In genomic region chr9:27212621-27213020, GRCh38 we compare ENCODE assay signal across 18 cellular contexts.
DNase-seq lines count a peak whose midpoint lies in the region; ATAC-seq and TF ChIP-seq lines count a peak whose summit lies in the region.
"Had no signal": no experiment of that assay in that cellular context is flagged by ENCODE, and none has a peak within 500 bp of the region (broad histone marks: within the 10 kb centered on the region; RNA-seq: fewer than 3 reads in every experiment).

No MANE protein-coding gene starts in this region.

- no peak overlapping the region for H3K9ac ChIP-seq in mammary epithelial cell (ENCODE audit: insufficient read depth, low read length)
- H3K9ac ChIP-seq: BLaER1 had no signal

- H3K9me3 ChIP-seq in mammary epithelial cell (replicated peaks; ENCODE audit: insufficient read depth, low read length) (no peaks in the 10 kb centered on the region), osteoblast (ENCODE audit: low read depth, low read length) (no peaks in the 10 kb centered on the region), aorta (ENCODE audit: control insufficient read depth, low read length) (no peaks in the 10 kb centered on the region)
- no peaks in the 10 kb centered on the region for H3K9me3 ChIP-seq in CD8-positive, alpha-beta T cell (ENCODE audit: low read length)
- H3K9me3 ChIP-seq: BLaER1 had no signal

- H3K9me3 Mint-ChIP-seq in MCF 10A (ENCODE audit: unreplicated experiment): no peaks in the 10 kb centered on the region
- no peaks in the 10 kb centered on the region for H3K9me3 Mint-ChIP-seq in activated T-cell treated with anti-CD3 and anti-CD28 coated beads, Interleukin-2, amount 50 U/mL, for 4 hours
- no peaks in the 10 kb centered on the region for H3K9me3 Mint-ChIP-seq in CD8-positive, alpha-beta T cell
- H3K9me3 Mint-ChIP-seq: H9, IgD-negative memory B cell had no signal

- H3K4me3 ChIP-seq in mammary epithelial cell (replicated peaks in 1 of 3; ENCODE audit: insufficient read depth in 1 of 3, low read depth in 2 of 3, low read length in 3 of 3) (no peak overlapping the region), osteoblast (ENCODE audit: insufficient read depth, low read length) (no peak overlapping the region), aorta (ENCODE audit: low read length in 2 of 2) (no peak overlapping the region)
- H3K4me3 ChIP-seq in CD8-positive, alpha-beta T cell (ENCODE audit: low read depth, low read length): no peak overlapping the region
- H3K4me3 ChIP-seq: BLaER1, GM12878 had no signal

- H3K27ac ChIP-seq in mammary epithelial cell (ENCODE audit: insufficient read depth, low read depth, low read length) (no peak overlapping the region), foreskin keratinocyte (no peak overlapping the region), osteoblast (ENCODE audit: low read depth, low read length) (no peak overlapping the region), aorta (ENCODE audit: low read depth in 1 of 2, low read length in 2 of 2) (no peak overlapping the region)
- no peak overlapping the region for H3K27ac ChIP-seq in CD8-positive, alpha-beta T cell (ENCODE audit: low read depth, low read length)
- H3K27ac ChIP-seq: BLaER1, HL-60 had no signal

- peaks cover 11% of the 10 kb centered on the region for H3K4me1 Mint-ChIP-seq in MCF 10A (ENCODE audit: insufficient read depth, unreplicated experiment)
- no peaks in the 10 kb centered on the region for H3K4me1 Mint-ChIP-seq in activated T-cell treated with anti-CD3 and anti-CD28 coated beads, Interleukin-2, amount 50 U/mL, for 4 hours (ENCODE audit: low read depth)
- H3K4me1 Mint-ChIP-seq in CD8-positive, alpha-beta T cell (ENCODE audit: low read depth): no peaks in the 10 kb centered on the region
- H3K4me1 Mint-ChIP-seq: CD14-positive monocyte; CD4-positive, alpha-beta memory T cell; IgD-negative memory B cell had no signal

- H3K36me3 Mint-ChIP-seq in MCF 10A (ENCODE audit: insufficient read depth, unreplicated experiment): no peaks in the 10 kb centered on the region
- no peaks in the 10 kb centered on the region for H3K36me3 Mint-ChIP-seq in activated T-cell treated with anti-CD3 and anti-CD28 coated beads, Interleukin-2, amount 50 U/mL, for 4 hours (ENCODE audit: insufficient read depth)
- H3K36me3 Mint-ChIP-seq in CD8-positive, alpha-beta T cell: no peaks in the 10 kb centered on the region
- H3K36me3 Mint-ChIP-seq: CD14-positive monocyte; CD4-positive, alpha-beta memory T cell; IgD-negative memory B cell had no signal

- in situ Hi-C loops in mammary epithelial cell (cut with MboI; ENCODE audit: low sequenced_read_pairs in 2 of 2): no loop called here

- POLR2A ChIA-PET in MCF 10A (lab: Yijun Ruan, JAX): interaction anchor here (0.6 kb wide), 1 partner anchor 41 kb away, joined by 3 read pairs; no protein-coding TSS in a partner anchor
- POLR2A ChIA-PET in CD8-positive, alpha-beta T cell (lab: Charles Lee): no interaction called here

- ATAC-seq in foreskin keratinocyte (peak; percentile 19), aorta (ENCODE audit: low FRiP score) (no peak)
- ATAC-seq in activated T-cell treated with anti-CD3 and anti-CD28 coated beads, Interleukin-2, amount 50 U/mL, for 4 hours: no peak
- no peak for ATAC-seq in CD8-positive, alpha-beta T cell
- ATAC-seq: GM12878 had no signal

- H3K79me2 ChIP-seq in mammary epithelial cell (ENCODE audit: insufficient read depth, low read length) (no peaks in the 10 kb centered on the region), osteoblast (ENCODE audit: insufficient read depth, low read length) (no peaks in the 10 kb centered on the region)

- TF ChIP-seq CTCF in mammary epithelial cell (conservative IDR thresholded peaks at IDR 0.05 in 1 of 2, IDR thresholded peaks at IDR 0.05 in 1 of 2; ENCODE audit: extremely low read depth in 1 of 2, insufficient read depth in 1 of 2, low read depth in 1 of 2, low read length in 2 of 2): no peak
- TF ChIP-seq CTCF in MCF 10A (IDR thresholded peaks at IDR 0.05; ENCODE audit: unreplicated experiment): no peak
- no peak for TF ChIP-seq CTCF in foreskin keratinocyte (conservative IDR thresholded peaks at IDR 0.05)
- no peak for TF ChIP-seq CTCF in osteoblast (IDR thresholded peaks at IDR 0.05; ENCODE audit: extremely low read depth, low read depth, low read length)
- TF ChIP-seq CTCF in CD8-positive, alpha-beta T cell (IDR thresholded peaks at IDR 0.05): no peak

- no peak overlapping the region for H3K4me2 ChIP-seq in mammary epithelial cell (ENCODE audit: insufficient read depth, low read depth, low read length)
- H3K4me2 ChIP-seq in osteoblast (ENCODE audit: insufficient read depth, low read length): no peak overlapping the region
- H3K4me2 ChIP-seq: BLaER1 had no signal

- H3K4me1 ChIP-seq in mammary epithelial cell (ENCODE audit: insufficient read depth, low read length) (peaks cover 7% of the 10 kb centered on the region), foreskin keratinocyte (peaks cover 8% of the 10 kb centered on the region), osteoblast (ENCODE audit: insufficient read depth, low read length) (no peaks in the 10 kb centered on the region), aorta (ENCODE audit: control insufficient read depth in 1 of 2, insufficient read depth in 2 of 2, low read length in 2 of 2) (no peaks in the 10 kb centered on the region)
- H3K4me1 ChIP-seq in CD8-positive, alpha-beta T cell (ENCODE audit: insufficient read depth, low read length): no peaks in the 10 kb centered on the region
- H3K4me1 ChIP-seq: BLaER1 had no signal

- BruUV-seq in mammary epithelial cell (replicated peaks; lab: Mats Ljungman, UMichigan) (no TSS peak), MCF 10A (replicated peaks; lab: Mats Ljungman, UMichigan) (no TSS peak)

- no peak overlapping the region for H3K27ac Mint-ChIP-seq in MCF 10A (ENCODE audit: low read depth, unreplicated experiment)
- H3K27ac Mint-ChIP-seq in CD8-positive, alpha-beta T cell: no peak overlapping the region
- H3K27ac Mint-ChIP-seq: CD14-positive monocyte; CD4-positive, alpha-beta memory T cell; H9; IgD-negative memory B cell had no signal

- H3K27me3 Mint-ChIP-seq in MCF 10A (ENCODE audit: insufficient read depth, unreplicated experiment): no peaks in the 10 kb centered on the region
- peaks cover 3% of the 10 kb centered on the region for H3K27me3 Mint-ChIP-seq in activated T-cell treated with anti-CD3 and anti-CD28 coated beads, Interleukin-2, amount 50 U/mL, for 4 hours (ENCODE audit: low read depth)
- no peaks in the 10 kb centered on the region for H3K27me3 Mint-ChIP-seq in CD8-positive, alpha-beta T cell (ENCODE audit: low read depth)
- H3K27me3 Mint-ChIP-seq: CD4-positive, alpha-beta memory T cell had no signal

- intact Hi-C loops in mammary epithelial cell (cut with micrococcal nuclease) (no loop called here), MCF 10A (cut with micrococcal nuclease) (no loop called here), aorta (cut with DNase I) (no loop called here)
- intact Hi-C loops in CD8-positive, alpha-beta T cell (cut with DNase I, micrococcal nuclease): no loop called here

- 87% methylated on average over 8 of the region's 14 CpGs for WGBS in mammary epithelial cell (ENCODE audit: low coverage, missing lambda C conversion rate)
- 89 to 94% methylated on average over 14 of the region's 14 CpGs for WGBS in aorta, 2 donors

- H3K4me3 Mint-ChIP-seq in MCF 10A (ENCODE audit: unreplicated experiment): no peak overlapping the region
- no peak overlapping the region for H3K4me3 Mint-ChIP-seq in activated T-cell treated with anti-CD3 and anti-CD28 coated beads, Interleukin-2, amount 50 U/mL, for 4 hours
- no peak overlapping the region for H3K4me3 Mint-ChIP-seq in CD8-positive, alpha-beta T cell
- H3K4me3 Mint-ChIP-seq: CD14-positive monocyte, H9, IgD-negative memory B cell had no signal

- H4K20me1 ChIP-seq in mammary epithelial cell (ENCODE audit: insufficient read depth, low read length) (no peaks in the 10 kb centered on the region), osteoblast (ENCODE audit: insufficient read depth, low read length) (no peaks in the 10 kb centered on the region)
- H4K20me1 ChIP-seq: BLaER1 had no signal

- CTCF ChIA-PET in mammary epithelial cell (lab: Charles Lee; ENCODE audit: low non-redundant PET): interaction anchor here (0.6 kb wide), 1 partner anchor 10 kb away, joined by 3 read pairs; no protein-coding TSS in a partner anchor
- CTCF ChIA-PET in MCF 10A (lab: Yijun Ruan, JAX): interaction anchor here (0.6 kb wide), 1 partner anchor 181 kb away, joined by 3 read pairs; no protein-coding TSS in a partner anchor
- CTCF ChIA-PET in CD8-positive, alpha-beta T cell (lab: Charles Lee): no interaction called here

- no peak overlapping the region for H2AFZ ChIP-seq in mammary epithelial cell (ENCODE audit: low read depth, low read length)
- no peak overlapping the region for H2AFZ ChIP-seq in osteoblast (ENCODE audit: low read length)

- DNase-seq in mammary epithelial cell (peak; percentile 6), MCF 10A (ENCODE audit: unreplicated experiment) (no peak), foreskin keratinocyte (no peak), osteoblast (ENCODE audit: insufficient read length, low spot score, missing footprints) (peak; percentile 15), aorta (no peak), NCI-H2196 (lab: John Stamatoyannopoulos, UW; ENCODE audit: unreplicated experiment) (no peak)
- DNase-seq in activated T-cell treated with anti-CD3 and anti-CD28 coated beads, Interleukin-2, amount 50 U/mL, for 4 hours: no peak
- DNase-seq in CD8-positive, alpha-beta T cell: no peak
- DNase-seq: 8988T; Calu3; CD4-positive, alpha-beta memory T cell; DMS79 treated with DMSO at 0.1 percent for 48 hours; H9 had no signal

- no peaks in the 10 kb centered on the region for H3K36me3 ChIP-seq in mammary epithelial cell (ENCODE audit: insufficient read depth, low read length)
- H3K36me3 ChIP-seq in osteoblast (ENCODE audit: insufficient read depth, low read length): no peaks in the 10 kb centered on the region
- H3K36me3 ChIP-seq in aorta (ENCODE audit: control insufficient read depth in 1 of 2, insufficient read depth in 2 of 2, low read length in 1 of 2): peaks cover 7 to 8% of the 10 kb centered on the region in 2 donors
- H3K36me3 ChIP-seq in CD8-positive, alpha-beta T cell (ENCODE audit: insufficient read depth, low read length): no peaks in the 10 kb centered on the region
- H3K36me3 ChIP-seq: BLaER1 had no signal

- dilution Hi-C loops in mammary epithelial cell (cut with HindIII; ENCODE audit: low sequenced_read_pairs): no loop called here

- H3K27me3 ChIP-seq in mammary epithelial cell (ENCODE audit: insufficient read depth, low read length) (peaks cover 28% of the 10 kb centered on the region), foreskin keratinocyte (peaks cover 14% of the 10 kb centered on the region), osteoblast (ENCODE audit: insufficient read depth, low read length) (no peaks in the 10 kb centered on the region), aorta (ENCODE audit: control insufficient read depth in 1 of 2, insufficient read depth in 2 of 2, low read length in 1 of 2) (no peaks in the 10 kb centered on the region)
- H3K27me3 ChIP-seq in CD8-positive, alpha-beta T cell (ENCODE audit: insufficient read depth, low read length): no peaks in the 10 kb centered on the region
- H3K27me3 ChIP-seq: BLaER1 had no signal

Comparison
In these comparisons a context has a peak if more than half of its experiments do, and no peak if none do; other contexts are left out.
1. DNase-seq: peak in mammary epithelial cell (single experiment) and osteoblast (single experiment); none in MCF 10A (single experiment), foreskin keratinocyte (0 of 2), activated T-cell treated with anti-CD3 and anti-CD28 coated beads, Interleukin-2, amount 50 U/mL, for 4 hours (single experiment), aorta (0 of 2), NCI-H2196 (single experiment) and CD8-positive, alpha-beta T cell (0 of 7).